ENCODE assay signal across 19 cellular contexts in the genomic region with DNA sequence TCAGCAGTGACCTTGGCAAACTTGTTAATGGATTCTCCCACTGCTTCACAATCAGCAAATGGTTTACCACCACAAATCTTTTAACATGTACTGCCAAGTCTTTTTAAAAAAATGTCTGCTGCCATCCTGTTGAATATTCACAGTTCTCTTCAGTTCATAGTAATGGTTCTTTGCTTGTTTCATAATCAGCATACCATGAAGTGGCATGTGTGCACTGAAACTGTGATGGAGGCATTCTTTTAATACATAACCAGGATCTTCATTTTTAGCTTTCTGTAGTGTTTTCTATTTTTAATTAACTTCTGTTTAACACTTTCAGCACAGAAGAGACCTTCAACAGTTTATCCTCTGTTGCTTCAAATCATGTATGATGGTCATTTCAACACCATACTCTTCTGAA.
DNase-seq lines count a peak whose midpoint lies in the region; ATAC-seq and TF ChIP-seq lines count a peak whose summit lies in the region.
"Had no signal": no experiment of that assay in that cellular context is flagged by ENCODE, and none has a peak within 500 bp of the region (broad histone marks: within the 10 kb centered on the region; RNA-seq: fewer than 3 reads in every experiment).

No MANE protein-coding gene starts in this region.

- no peaks in the 10 kb centered on the region for H3K4me1 Mint-ChIP-seq in type B pancreatic cell (ENCODE audit: unreplicated experiment)
- no peaks in the 10 kb centered on the region for H3K4me1 Mint-ChIP-seq in activated T-cell treated with anti-CD3 and anti-CD28 coated beads, Interleukin-2, amount 50 U/mL, for 4 hours (ENCODE audit: low read depth)

- TF ChIP-seq CTCF in epithelial cell of proximal tubule (conservative IDR thresholded peaks at IDR 0.05; ENCODE audit: low read depth, low read length) (no peak), type B pancreatic cell (conservative IDR thresholded peaks at IDR 0.05) (no peak)

- H3K27me3 Mint-ChIP-seq in type B pancreatic cell: no peaks in the 10 kb centered on the region
- peaks cover 6% of the 10 kb centered on the region for H3K27me3 Mint-ChIP-seq in activated T-cell treated with anti-CD3 and anti-CD28 coated beads, Interleukin-2, amount 50 U/mL, for 4 hours (ENCODE audit: low read depth)

- DNase-seq in epithelial cell of proximal tubule (ENCODE audit: low read depth) (peak; percentile 37), type B pancreatic cell (ENCODE audit: extremely low spot score, unreplicated experiment) (no peak)
- no peak for DNase-seq in activated T-cell treated with anti-CD3 and anti-CD28 coated beads, Interleukin-2, amount 50 U/mL, for 4 hours
- no peak for DNase-seq in stimulated activated naive CD4-positive, alpha-beta T cell treated with Interleukin-2 at 50 U/mL for 16 hours (lab: John Stamatoyannopoulos, UW)
- DNase-seq: activated CD8-positive, alpha-beta memory T cell treated with anti-CD3 and anti-CD28 coated beads for 24 hours; Calu3; dorsolateral prefrontal cortex; HFFc6; left lung; NCI-H2029; NCI-H69; posterior cingulate gyrus; stimulated activated CD4-positive, alpha-beta T cell treated with anti-CD3 and anti-CD28 coated beads, Interleukin-12 subunit alpha, Interleukin-12 subunit beta, amount 100 ng/mL, for 4 hours; WERI-Rb-1 had no signal

- no peaks in the 10 kb centered on the region for H3K36me3 Mint-ChIP-seq in type B pancreatic cell
- H3K36me3 Mint-ChIP-seq in activated T-cell treated with anti-CD3 and anti-CD28 coated beads, Interleukin-2, amount 50 U/mL, for 4 hours (ENCODE audit: insufficient read depth): no peaks in the 10 kb centered on the region

- H3K9me3 Mint-ChIP-seq in type B pancreatic cell: no peaks in the 10 kb centered on the region
- H3K9me3 Mint-ChIP-seq in activated T-cell treated with anti-CD3 and anti-CD28 coated beads, Interleukin-2, amount 50 U/mL, for 4 hours: no peaks in the 10 kb centered on the region
- H3K9me3 Mint-ChIP-seq: HFFc6 had no signal

- no peak overlapping the region for H3K4me3 ChIP-seq in epithelial cell of proximal tubule (ENCODE audit: low read depth, low read length)
- H3K4me3 ChIP-seq: dorsolateral prefrontal cortex, left lung had no signal

- H3K27ac Mint-ChIP-seq in type B pancreatic cell: no peak overlapping the region
- H3K27ac Mint-ChIP-seq: HFFc6 had no signal

- no peak overlapping the region for H3K4me3 Mint-ChIP-seq in type B pancreatic cell
- no peak overlapping the region for H3K4me3 Mint-ChIP-seq in activated T-cell treated with anti-CD3 and anti-CD28 coated beads, Interleukin-2, amount 50 U/mL, for 4 hours
- H3K4me3 Mint-ChIP-seq: HFFc6 had no signal

- ATAC-seq in GM18867 (IDR thresholded peaks at IDR 0.05; ENCODE audit: unreplicated experiment): peak; percentile 77
- peak; percentile 64 for ATAC-seq in GM21576 (IDR thresholded peaks at IDR 0.05; ENCODE audit: unreplicated experiment)
- peak; percentile 62 for ATAC-seq in HG03103 (IDR thresholded peaks at IDR 0.05; ENCODE audit: low read depth, unreplicated experiment)
- ATAC-seq in activated T-cell treated with anti-CD3 and anti-CD28 coated beads, Interleukin-2, amount 50 U/mL, for 4 hours: no peak
- no peak for ATAC-seq in esophagus mucosa
- ATAC-seq: left lung, Panc1 had no signal

Comparison
In these comparisons a context has a peak if more than half of its experiments do, and no peak if none do; other contexts are left out.
1. ATAC-seq: peak in GM18867 (single experiment), GM21576 (single experiment) and HG03103 (single experiment); none in activated T-cell treated with anti-CD3 and anti-CD28 coated beads, Interleukin-2, amount 50 U/mL, for 4 hours (0 of 2) and esophagus mucosa (single experiment).